Comparison of ENCODE assay signal across 8 cellular contexts in genomic region chr10:49988376-49988775, GRCh38. TPM values are rescaled to one million over a fixed set of nuclear protein-coding genes. Genes with fewer than 3 reads are reported as not detected.
DNase-seq lines count a peak whose midpoint lies in the region; ATAC-seq, FAIRE-seq and TF ChIP-seq lines count a peak whose summit lies in the region.
"Not testable (repeated sequence)": the region's sequence is repeated elsewhere in the genome, so short reads cannot be mapped to it uniquely, and the experiment has no call there.

TSS of gene AGAP6 (plus strand) at chr10:49988406. CDS start at chr10:49988716, 310 bp downstream.

- H3K36me3 Mint-ChIP-seq in GM23338 (ENCODE audit: low read depth); activated CD8-positive, alpha-beta memory T cell treated with anti-CD3 and anti-CD28 coated beads, Interleukin-2, amount 10 ng/mL, durations not matched to agents 7 days and 5 days; neural progenitor cell: not testable (repeated sequence)

- SMC1A ChIA-PET in GM12878 (lab: Charles Lee; ENCODE audit: uncharacterized antibody, unreplicated experiment) = not testable (repeated sequence)

- BruUV-seq in GM12878 (replicated peaks; lab: Mats Ljungman, UMichigan) = not testable (repeated sequence)

- not testable (repeated sequence) for TF ChIP-seq POLR2A in GM12878 (IDR thresholded peaks at IDR 0.05; ENCODE audit: low read depth, low read length); uterus (IDR thresholded peaks at IDR 0.05)

- H3K4me2 ChIP-seq in GM23338; GM12878 (ENCODE audit: control insufficient read depth, insufficient read depth); neural progenitor cell: not testable (repeated sequence)

- H3K9me2 ChIP-seq in GM23338 (ENCODE audit: insufficient read depth) = not testable (repeated sequence)

- not testable (repeated sequence) for H3K9me3 Mint-ChIP-seq in GM23338; activated CD8-positive, alpha-beta memory T cell treated with anti-CD3 and anti-CD28 coated beads, Interleukin-2, amount 10 ng/mL, durations not matched to agents 7 days and 5 days (ENCODE audit: low read depth); neural progenitor cell

- TF ChIP-seq RAD21 in GM12878 (IDR thresholded peaks at IDR 0.05; ENCODE audit: insufficient read depth, low read depth, low read length) = not testable (repeated sequence)

- H3K27me3 Mint-ChIP-seq in GM23338 (ENCODE audit: insufficient read depth, low read depth, poor library complexity); activated CD8-positive, alpha-beta memory T cell treated with anti-CD3 and anti-CD28 coated beads, Interleukin-2, amount 10 ng/mL, durations not matched to agents 7 days and 5 days; neural progenitor cell (ENCODE audit: insufficient read depth, low read depth): not testable (repeated sequence)

- not testable (repeated sequence) for H4K20me1 ChIP-seq in GM23338 (replicated peaks; ENCODE audit: insufficient read depth); GM12878 (ENCODE audit: control insufficient read depth, insufficient read depth); neural progenitor cell (ENCODE audit: low read depth)

- DNase-seq in GM23338 (ENCODE audit: low spot score); activated CD8-positive, alpha-beta memory T cell treated with anti-CD3 and anti-CD28 coated beads, Interleukin-2, amount 10 ng/mL, durations not matched to agents 7 days and 5 days; GM12878 (ENCODE audit: low read depth, low spot score); left lobe of liver (ENCODE audit: low spot score); neural progenitor cell (ENCODE audit: low spot score); uterus: not testable (repeated sequence)

- not testable (repeated sequence) for ATAC-seq in GM23338; activated CD8-positive, alpha-beta memory T cell treated with anti-CD3 and anti-CD28 coated beads, Interleukin-2, amount 10 ng/mL, durations not matched to agents 7 days and 5 days; GM12878; left lobe of liver

- intact Hi-C loops in T-helper 1 cell treated with Interleukin-12 subunit alpha and Interleukin-12 subunit beta and Interleukin-4 antibody, amounts not matched to agents 30 ng/mL and 1 ng/mL, for 36 hours (cut with micrococcal nuclease); GM12878 (cut with micrococcal nuclease; ENCODE audit: unreplicated experiment); uterus (cut with DNase I; ENCODE audit: low total_unique reads): not testable (repeated sequence)

- 89% methylated on average over 14 of the region's 18 CpGs for WGBS in GM12878 (ENCODE audit: insufficient coverage, insufficient replicate concordance, low lambda C conversion rate, missing lambda C conversion rate)

- CTCF ChIA-PET in activated CD8-positive, alpha-beta memory T cell treated with anti-CD3 and anti-CD28 coated beads, Interleukin-2, amount 10 ng/mL, durations not matched to agents 7 days and 5 days (lab: Charles Lee); GM12878 (lab: Yijun Ruan, JAX): not testable (repeated sequence)

- RAD21 ChIA-PET in GM12878 (lab: Charles Lee; ENCODE audit: unreplicated experiment) = not testable (repeated sequence)

- FAIRE-seq in GM12878 (lab: Jason Lieb, UNC) = not testable (repeated sequence)

- not testable (repeated sequence) for H3K27ac Mint-ChIP-seq in GM23338; activated CD8-positive, alpha-beta memory T cell treated with anti-CD3 and anti-CD28 coated beads, Interleukin-2, amount 10 ng/mL, durations not matched to agents 7 days and 5 days; neural progenitor cell

- not testable (repeated sequence) for H3K4me3 Mint-ChIP-seq in GM23338; activated CD8-positive, alpha-beta memory T cell treated with anti-CD3 and anti-CD28 coated beads, Interleukin-2, amount 10 ng/mL, durations not matched to agents 7 days and 5 days; neural progenitor cell

- not testable (repeated sequence) for H3K27me3 ChIP-seq in GM23338 (ENCODE audit: insufficient read depth); GM12878 (replicated peaks in 1 of 2; ENCODE audit: control insufficient read depth in 2 of 2, insufficient read depth in 2 of 2, low read length in 1 of 2); neural progenitor cell; uterus

- TF ChIP-seq CTCF in GM23338 (conservative IDR thresholded peaks at IDR 0.05; ENCODE audit: low read depth in 2 of 2); GM12878 (IDR thresholded peaks at IDR 0.05 in 2 of 3, conservative IDR thresholded peaks at IDR 0.05 in 1 of 3; ENCODE audit: control insufficient read depth in 2 of 3, extremely low read depth in 1 of 3, insufficient read depth in 1 of 3, low read depth in 3 of 3, low read length in 3 of 3); neural progenitor cell (IDR thresholded peaks at IDR 0.05); subcutaneous adipose tissue (IDR thresholded peaks at IDR 0.05; ENCODE audit: low read depth); uterus (IDR thresholded peaks at IDR 0.05): not testable (repeated sequence)

- H3K27ac ChIP-seq in GM23338 (ENCODE audit: low read depth); GM12878 (ENCODE audit: control insufficient read depth, insufficient read depth); neural progenitor cell; uterus: not testable (repeated sequence)

- not testable (repeated sequence) for H3K79me2 ChIP-seq in GM23338 (replicated peaks; ENCODE audit: insufficient read depth); GM12878 (ENCODE audit: control insufficient read depth, insufficient read depth, low read length); neural progenitor cell (ENCODE audit: low read depth)

- H3K4me1 Mint-ChIP-seq in GM23338; activated CD8-positive, alpha-beta memory T cell treated with anti-CD3 and anti-CD28 coated beads, Interleukin-2, amount 10 ng/mL, durations not matched to agents 7 days and 5 days; neural progenitor cell: not testable (repeated sequence)

- H3K9me3 ChIP-seq in GM12878 (replicated peaks; ENCODE audit: control insufficient read depth, insufficient read depth, low read length); neural progenitor cell (ENCODE audit: low read depth); uterus: not testable (repeated sequence)

- H3K4me1 ChIP-seq in GM23338 (ENCODE audit: insufficient read depth); GM12878 (ENCODE audit: control insufficient read depth, insufficient read depth, low read length); neural progenitor cell; uterus: not testable (repeated sequence)

- not testable (repeated sequence) for H3K9ac ChIP-seq in GM12878 (ENCODE audit: control insufficient read depth, insufficient read depth, low read length); neural progenitor cell

- not testable (repeated sequence) for H3K36me3 ChIP-seq in GM23338 (ENCODE audit: insufficient read depth); GM12878 (ENCODE audit: control insufficient read depth in 2 of 2, insufficient read depth in 2 of 2, low read length in 1 of 2); neural progenitor cell; uterus

- not testable (repeated sequence) for H3K4me3 ChIP-seq in GM23338, GM12878, neural progenitor cell, uterus

- H2AFZ ChIP-seq in GM23338; GM12878 (ENCODE audit: control insufficient read depth, low read depth, low read length); neural progenitor cell (replicated peaks): not testable (repeated sequence)

- not testable (repeated sequence) for TF ChIP-seq EP300 in GM12878 (IDR thresholded peaks at IDR 0.05; ENCODE audit: borderline replicate concordance in 1 of 2, control insufficient read depth in 1 of 2, low read depth in 2 of 2, low read length in 2 of 2)

- POLR2A ChIA-PET in GM12878 (lab: Charles Lee) = not testable (repeated sequence)

- in situ Hi-C loops in GM12878 (cut with MboI) = not testable (repeated sequence)

- H3F3A ChIP-seq in GM23338 (replicated peaks; ENCODE audit: low read depth); neural progenitor cell (ENCODE audit: low read depth): not testable (repeated sequence)

RNA-seq across cellular contexts. Expression of gene AGAP6, which starts in this region (rescaled TPM):
- total RNA-seq in GM23338 (2014; rRNA removed; shearing (Covaris generic)) = 9.9 and 12.9 TPM in 2 replicates
- polyA plus RNA-seq in GM23338 (2016; fragmentation: Nextera tagmentation; extraction: Ambion mirVana) (13.3 and 14.3 TPM in 2 replicates), GM12878 (2011; rRNA removed) (15.3 and 19.7 TPM in 2 replicates), GM12878 (2014; fragmentation: Illumina TruSeq; extraction: Trizol) (17.0 and 20.3 TPM in 2 replicates), GM12878 (2014; fragmentation: Nextera tagmentation; extraction: Ambion mirVana) (1 to 10 TPM in 1 of 2 experiments, under 1 TPM in 1; 0.66 to 2.5 TPM), GM12878 (2014; rRNA removed) (24.0 and 26.0 TPM in 2 replicates), GM12878 (2016; fragmentation: Nextera tagmentation; extraction: Ambion mirVana) (1 to 10 TPM; 7.8 to 8.6 TPM)
- 20.9 TPM in 2 replicates for total RNA-seq in T-helper 1 cell treated with Interleukin-12 subunit alpha and Interleukin-12 subunit beta and Interleukin-4 antibody, amounts not matched to agents 30 ng/mL and 1 ng/mL, for 36 hours
- total RNA-seq in activated CD8-positive, alpha-beta memory T cell treated with anti-CD3 and anti-CD28 coated beads, Interleukin-2, amount 10 ng/mL, durations not matched to agents 7 days and 5 days = 10 to 100 TPM; 15.8 to 23.5 TPM
- 49.3 and 53.2 TPM in 2 replicates for total RNA-seq in GM12878 (2013; cell fraction: nucleolus; rRNA removed)
- total RNA-seq in GM12878 (2014; rRNA removed) (12.6 and 14.3 TPM in 2 replicates), GM12878 (2014; rRNA removed; fragmentation: Illumina TruSeq; extraction: Trizol) (10.2 and 11.1 TPM in 2 replicates), GM12878 (2021) (14.3 and 14.7 TPM in 2 replicates), left lobe of liver (10.6 TPM), neural progenitor cell (ENCODE audit: low replicate concordance) (12.3 TPM in 2 replicates), subcutaneous adipose tissue (10 to 100 TPM; 11.4 to 19.4 (median 15.7) TPM), uterus (10 to 100 TPM in 3 of 4 donors, 1 to 10 TPM in 1; 6.2 to 24.6 (median 18.8) TPM)
- 7.8 TPM for polyA plus RNA-seq in GM12878 (2011; ENCODE audit: low read depth)
- polyA plus RNA-seq in GM12878 (2011; cell fraction: cytosol; rRNA removed) = 9.6 and 14.6 TPM in 2 replicates
- polyA plus RNA-seq in GM12878 (2011; cell fraction: nucleus; rRNA removed) = 93.6 and 113 TPM in 2 replicates
- 13.0 and 13.7 TPM in 2 replicates for polyA plus RNA-seq in GM12878 (2012)
- polyA minus RNA-seq in GM12878 (2011; rRNA and poly(A)+ RNA removed) = 4.7 and 6.6 TPM in 2 replicates
- 1.3 and 1.8 TPM in 2 replicates for polyA minus RNA-seq in GM12878 (2011; cell fraction: cytosol; rRNA and poly(A)+ RNA removed)
- 7.0 and 14.7 TPM in 2 replicates for polyA minus RNA-seq in GM12878 (2011; cell fraction: nucleus; rRNA and poly(A)+ RNA removed)
